Comparison of ENCODE assay signal across 22 cellular contexts in the genomic region with DNA sequence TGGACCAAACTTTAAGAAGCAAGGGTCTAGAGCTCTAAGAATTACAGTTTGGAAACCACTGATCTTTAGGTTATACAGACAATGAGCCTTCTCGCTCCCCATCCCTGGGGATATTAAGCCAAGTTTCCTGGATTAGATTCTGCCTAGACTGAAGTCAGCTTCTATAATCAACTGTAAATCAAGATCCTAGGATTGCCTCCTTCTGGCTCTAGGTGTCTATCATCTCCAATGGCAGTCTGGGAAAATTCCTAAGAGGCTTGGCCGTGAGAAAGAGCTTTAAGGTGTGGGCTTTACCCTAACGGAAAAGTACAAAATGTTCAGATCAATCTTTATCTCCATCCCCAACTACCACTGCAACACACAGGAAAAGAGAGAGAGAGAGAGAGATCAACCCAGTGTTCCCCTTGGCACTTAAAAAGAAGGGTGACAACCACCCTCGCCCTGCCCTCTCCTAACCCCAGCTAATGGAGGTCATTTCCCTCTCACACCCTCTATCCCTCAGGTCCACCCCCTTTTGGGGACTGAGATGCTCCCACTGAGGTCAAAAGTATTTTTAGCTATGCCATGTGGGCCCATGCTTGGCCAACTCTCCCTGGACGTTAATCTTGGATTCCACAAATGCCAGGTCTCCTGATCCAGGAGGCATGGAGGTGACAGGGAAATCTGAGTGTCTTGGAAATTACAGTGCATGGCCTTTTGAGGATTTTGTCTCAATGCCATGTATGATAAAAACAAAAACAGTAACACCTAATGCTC.
DNase-seq lines count a peak whose midpoint lies in the region; ATAC-seq, FAIRE-seq and TF ChIP-seq lines count a peak whose summit lies in the region.
"Had no signal": no experiment of that assay in that cellular context is flagged by ENCODE, and none has a peak within 500 bp of the region (broad histone marks: within the 10 kb centered on the region; RNA-seq: fewer than 3 reads in every experiment).

No MANE protein-coding gene starts in this region.

- no peak for TF ChIP-seq CTCF in OCI-LY7 (conservative IDR thresholded peaks at IDR 0.05; ENCODE audit: low read length)
- no peak for TF ChIP-seq CTCF in heart left ventricle (IDR thresholded peaks at IDR 0.05)
- no peak for TF ChIP-seq CTCF in neutrophil (IDR thresholded peaks at IDR 0.05)
- TF ChIP-seq CTCF in HepG2 (CRISPR knock-in tag; IDR thresholded peaks at IDR 0.05) = no peak

- TF ChIP-seq EP300 in HepG2 (IDR thresholded peaks at IDR 0.05; ENCODE audit: low read depth in 2 of 2, low read length in 2 of 2) = no peak
- TF ChIP-seq EP300 in HepG2 (CRISPR knock-in tag; IDR thresholded peaks at IDR 0.05; ENCODE audit: borderline replicate concordance) = no peak

- H3K4me1 ChIP-seq in BLaER1 (peaks cover 95% of the 10 kb centered on the region), OCI-LY7 (ENCODE audit: insufficient read depth, low read length, poor library complexity, severe bottlenecking) (peaks cover 100% of the 10 kb centered on the region), heart left ventricle (peaks cover 0 to 48% (median 16%) of the 10 kb centered on the region in 12 donors), neutrophil (ENCODE audit: control insufficient read depth in 1 of 2, insufficient read depth in 1 of 2, low read depth in 1 of 2, low read length in 1 of 2) (peaks cover 75 to 86% of the 10 kb centered on the region in 2 experiments), HepG2 (ENCODE audit: insufficient read depth, low read length) (peaks cover 54% of the 10 kb centered on the region)
- H3K4me1 ChIP-seq: SJSA1 had no signal

- H4K20me1 ChIP-seq in BLaER1 = no peaks in the 10 kb centered on the region
- H4K20me1 ChIP-seq in OCI-LY7 (ENCODE audit: insufficient read depth, low read length) = no peaks in the 10 kb centered on the region
- no peaks in the 10 kb centered on the region for H4K20me1 ChIP-seq in HepG2 (ENCODE audit: insufficient read depth, low read length)

- CTCF ChIA-PET in OCI-LY7 (lab: Charles Lee; ENCODE audit: unreplicated experiment) (interaction anchor here (1.1 to 1.6 kb wide), 3 partner anchors 28 to 208 kb away, joined by 3 to 5 read pairs (median 3); no protein-coding TSS in a partner anchor), HepG2 (lab: Yijun Ruan, JAX; ENCODE audit: low intra/inter-chr PET ratio, low total read pairs) (no interaction called here)

- 48 to 56% (median 53%) methylated on average over 5 of the region's 5 CpGs for WGBS in heart left ventricle, 4 donors
- 77% methylated on average over 5 of the region's 5 CpGs for WGBS in HepG2 (ENCODE audit: low lambda C conversion rate)

- H3K27me3 ChIP-seq in BLaER1 (no peaks in the 10 kb centered on the region), heart left ventricle (no peaks in the 10 kb centered on the region), neutrophil (no peaks in the 10 kb centered on the region), HepG2 (ENCODE audit: control insufficient read depth in 1 of 2, insufficient read depth in 2 of 2, low read length in 2 of 2) (peaks cover 0 to 3% of the 10 kb centered on the region in 2 experiments; a peak in 2 of 5 replicates)
- H3K27me3 ChIP-seq: SJSA1 had no signal

- H3K9me3 ChIP-seq in BLaER1 (peaks cover 4% of the 10 kb centered on the region; the same call in 1 of the 2 replicates), OCI-LY7 (ENCODE audit: low read length) (no peaks in the 10 kb centered on the region), heart left ventricle (no peaks in the 10 kb centered on the region), neutrophil (no peaks in the 10 kb centered on the region), HepG2 (ENCODE audit: low read length) (no peaks in the 10 kb centered on the region)
- H3K9me3 ChIP-seq: Caco-2, SJSA1 had no signal

- POLR2A ChIA-PET in OCI-LY7 (lab: Charles Lee) = interaction anchor here (0.6 to 20.4 kb wide), 19 partner anchors 7 to 810 kb away, joined by 3 to 1356 read pairs (median 74); a partner anchor contains a TSS
- POLR2A ChIA-PET in HepG2 (lab: Yijun Ruan, JAX) = no interaction called here

- no peaks in the 10 kb centered on the region for H3K9me2 ChIP-seq in OCI-LY7 (ENCODE audit: insufficient read depth, low read length)

- H3K4me2 ChIP-seq in BLaER1 (peak overlapping the region; percentile 84), OCI-LY7 (ENCODE audit: low read length) (peak overlapping the region; percentile 95), HepG2 (ENCODE audit: low read depth, low read length) (no peak overlapping the region)

- intact Hi-C loops in OCI-LY7 (cut with micrococcal nuclease; ENCODE audit: unreplicated experiment) = loop anchor here (10.0 kb wide), 1 partner anchor 807 kb away; no protein-coding TSS in a partner anchor
- intact Hi-C loops in heart left ventricle (cut with DNase I) = loop anchor here in 3 of 10 donors (5.0 to 10.0 kb wide), 2 partner anchors 193 to 201 kb away; a partner anchor contains a TSS
- intact Hi-C loops in HepG2 (cut with micrococcal nuclease; ENCODE audit: unreplicated experiment) = no loop called here

- H3K27ac ChIP-seq in BLaER1 (peak overlapping the region; percentile 70), OCI-LY7 (ENCODE audit: low read depth, low read length, poor library complexity, severe bottlenecking) (peak overlapping the region; percentile 99), heart left ventricle (peak overlapping the region; percentile 45 to 96 (median 80)), neutrophil (peak overlapping the region; percentile 79), HepG2 (ENCODE audit: extremely low read length, insufficient read depth, low read length) (no peak overlapping the region)
- H3K27ac ChIP-seq: 22Rv1, SJSA1 had no signal

- H3K4me3 ChIP-seq in BLaER1 = no peak overlapping the region
- H3K4me3 ChIP-seq in OCI-LY7 (ENCODE audit: low read depth, low read length, poor library complexity, severe bottlenecking) = no peak overlapping the region
- H3K4me3 ChIP-seq in heart left ventricle = no peak overlapping the region
- no peak overlapping the region for H3K4me3 ChIP-seq in neutrophil (ENCODE audit: low read depth in 1 of 2, low read length in 1 of 2)
- H3K4me3 ChIP-seq in HepG2 (replicated peaks in 1 of 3; ENCODE audit: insufficient read depth in 1 of 3, low read depth in 2 of 3, low read length in 3 of 3) = no peak overlapping the region
- H3K4me3 ChIP-seq: K562, SJSA1 had no signal

- ATAC-seq in heart left ventricle = peak; percentile 92 to 95 (median 94)
- ATAC-seq in HepG2 = no peak
- ATAC-seq: HCT116, K562 had no signal

- FAIRE-seq in HepG2 (lab: Jason Lieb, UNC) = no peak
- FAIRE-seq: GM12892, GM18507, K562 had no signal

- in situ Hi-C loops in HepG2 (cut with HindIII; ENCODE audit: extremely low pct_ligation_motif_present, low pct_unique_long_range_greater_than_20kb) = no loop called here

- H2AFZ ChIP-seq in OCI-LY7 (ENCODE audit: low read length) = no peak overlapping the region
- H2AFZ ChIP-seq in HepG2 (ENCODE audit: low read length) = no peak overlapping the region

- no peaks in the 10 kb centered on the region for H3K36me3 ChIP-seq in BLaER1
- no peaks in the 10 kb centered on the region for H3K36me3 ChIP-seq in OCI-LY7 (ENCODE audit: insufficient read depth, low read length)
- H3K36me3 ChIP-seq in heart left ventricle = no peaks in the 10 kb centered on the region
- no peaks in the 10 kb centered on the region for H3K36me3 ChIP-seq in neutrophil
- no peaks in the 10 kb centered on the region for H3K36me3 ChIP-seq in HepG2 (replicated peaks in 1 of 2; ENCODE audit: control insufficient read depth in 1 of 2, insufficient read depth in 2 of 2, low read length in 2 of 2)
- H3K36me3 ChIP-seq: SJSA1 had no signal

- no TSS peak for BruUV-seq in OCI-LY7 (replicated peaks; lab: Mats Ljungman, UMichigan)
- no TSS peak for BruUV-seq in HepG2 (replicated peaks; lab: Mats Ljungman, UMichigan)

- DNase-seq in OCI-LY7 (ENCODE audit: low spot score) (no peak), heart left ventricle (peak in 4 of 5 donors; percentile 70 to 76 (median 70)), GM03348 (ENCODE audit: low spot score) (no peak), HepG2 (ENCODE audit: low spot score) (no peak), NCI-H510A treated with DMSO at 0.1 percent for 48 hours (lab: John Stamatoyannopoulos, UW) (no peak)
- no peak for DNase-seq in NK-92 treated with Interleukin-12 subunit alpha and Interleukin-12 subunit beta, amount 100 ng/mL, for 24 hours (lab: John Stamatoyannopoulos, UW)
- DNase-seq: Caco-2; CD4-positive, alpha-beta T cell; GOT3; MV-4-11; NCI-H1694 treated with DMSO at 0.1 percent for 48 hours; NCI-H748 treated with DMSO at 0.1 percent for 48 hours; PC-3; RPMI8226 had no signal

- TF ChIP-seq RAD21 in HepG2 (CRISPR knock-in tag; IDR thresholded peaks at IDR 0.05) = no peak

- H3K79me2 ChIP-seq in OCI-LY7 (ENCODE audit: insufficient read depth, low read depth, low read length) (peaks cover 36% of the 10 kb centered on the region; the same call in 1 of the 2 replicates), HepG2 (ENCODE audit: insufficient read depth, low read length) (no peaks in the 10 kb centered on the region)

- TF ChIP-seq POLR2A in heart left ventricle (IDR thresholded peaks at IDR 0.05) (no peak), HepG2 (IDR thresholded peaks at IDR 0.05; ENCODE audit: insufficient read depth in 1 of 2, low read depth in 2 of 2, low read length in 2 of 2) (no peak)

- H3K9ac ChIP-seq in BLaER1 (no peak overlapping the region), HepG2 (ENCODE audit: insufficient read depth, low read depth, low read length) (no peak overlapping the region)

TF ChIP-seq in HepG2, 621 proteins besides CTCF, POLR2A, EP300 and RAD21 (continues in another document):
- TF ChIP-seq ZNF350 (CRISPR knock-in tag; IDR thresholded peaks at IDR 0.05; ENCODE audit: borderline replicate concordance, low read depth) = no peak
- no peak for TF ChIP-seq NFRKB (IDR thresholded peaks at IDR 0.05)
- TF ChIP-seq, protein P1, sequence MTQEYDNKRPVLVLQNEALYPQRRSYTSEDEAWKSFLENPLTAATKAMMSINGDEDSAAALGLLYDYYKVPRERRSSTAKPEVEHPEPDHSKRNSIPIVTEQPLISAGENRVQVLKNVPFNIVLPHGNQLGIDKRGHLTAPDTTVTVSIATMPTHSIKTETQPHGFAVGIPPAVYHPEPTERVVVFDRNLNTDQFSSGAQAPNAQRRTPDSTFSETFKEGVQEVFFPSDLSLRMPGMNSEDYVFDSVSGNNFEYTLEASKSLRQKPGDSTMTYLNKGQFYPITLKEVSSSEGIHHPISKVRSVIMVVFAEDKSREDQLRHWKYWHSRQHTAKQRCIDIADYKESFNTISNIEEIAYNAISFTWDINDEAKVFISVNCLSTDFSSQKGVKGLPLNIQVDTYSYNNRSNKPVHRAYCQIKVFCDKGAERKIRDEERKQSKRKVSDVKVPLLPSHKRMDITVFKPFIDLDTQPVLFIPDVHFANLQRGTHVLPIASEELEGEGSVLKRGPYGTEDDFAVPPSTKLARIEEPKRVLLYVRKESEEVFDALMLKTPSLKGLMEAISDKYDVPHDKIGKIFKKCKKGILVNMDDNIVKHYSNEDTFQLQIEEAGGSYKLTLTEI (CRISPR knock-in tag; conservative IDR thresholded peaks at IDR 0.05) = no peak

Comparison
In these comparisons a context has a peak if more than half of its experiments do, and no peak if none do; other contexts are left out.
1. DNase-seq: peak in heart left ventricle (4 of 5); none in OCI-LY7 (single experiment), GM03348 (single experiment), HepG2 (single experiment), NCI-H510A treated with DMSO at 0.1 percent for 48 hours (single experiment) and NK-92 treated with Interleukin-12 subunit alpha and Interleukin-12 subunit beta, amount 100 ng/mL, for 24 hours (single experiment).